ENCODE assay signal across 8 cellular contexts in the genomic region with DNA sequence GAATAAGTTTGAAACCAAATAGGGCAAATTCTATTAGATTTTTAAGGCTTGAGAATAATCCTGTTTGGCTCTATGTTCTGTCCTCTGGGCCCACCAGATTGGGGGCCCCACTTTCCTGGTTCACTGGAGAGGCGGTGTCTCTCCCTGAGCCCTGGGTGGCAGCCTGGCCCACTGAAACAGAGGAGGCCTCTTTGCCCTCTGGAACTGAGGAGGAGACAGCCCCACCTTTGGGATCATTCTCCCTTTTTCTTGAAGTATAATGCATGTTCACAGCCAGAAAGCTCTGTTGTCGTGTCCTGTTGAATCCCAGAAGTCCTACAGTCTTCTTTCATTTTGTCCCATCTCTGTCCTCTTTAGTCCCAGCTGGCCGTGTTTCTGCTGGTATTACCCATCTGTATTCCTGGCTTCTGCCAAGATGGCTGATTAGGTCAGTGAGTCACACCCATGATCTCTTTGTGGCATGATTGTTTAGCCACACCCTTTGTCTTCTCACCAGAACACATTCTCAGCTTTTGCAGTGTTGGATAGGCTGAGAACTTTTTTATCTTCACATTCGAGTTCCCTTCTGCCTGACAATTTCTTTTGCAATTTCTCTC. TPM values are rescaled to one million over a fixed set of nuclear protein-coding genes. Genes with fewer than 3 reads are reported as not detected.
DNase-seq lines count a peak whose midpoint lies in the region; ATAC-seq and TF ChIP-seq lines count a peak whose summit lies in the region.

No MANE protein-coding gene starts in this region.

- 0 out of 2 replicates have a peak overlapping the region, but pooled peaks have one; percentile 22 for H3K4me3 ChIP-seq in GM23248
- no peak overlapping the region for H3K4me3 ChIP-seq in SK-N-SH (ENCODE audit: low read depth in 2 of 2, low read length in 1 of 2)
- H3K4me3 ChIP-seq in esophagus squamous epithelium = no peak overlapping the region
- H3K4me3 ChIP-seq in gastrocnemius medialis = no peak overlapping the region

- no peaks in the 10 kb centered on the region for H3K4me1 Mint-ChIP-seq in endothelial cell (ENCODE audit: unreplicated experiment)

- H3K9me3 ChIP-seq in GM23248 (ENCODE audit: low read depth) = no peaks in the 10 kb centered on the region
- no peaks in the 10 kb centered on the region for H3K9me3 ChIP-seq in SK-N-SH
- H3K9me3 ChIP-seq in esophagus squamous epithelium = no peaks in the 10 kb centered on the region
- no peaks in the 10 kb centered on the region for H3K9me3 ChIP-seq in gastrocnemius medialis

- intact Hi-C loops in esophagus squamous epithelium (cut with DNase I) (no loop called here), gastrocnemius medialis (cut with DNase I; ENCODE audit: low total_unique reads) (loop anchor here (10.0 kb wide), 1 partner anchor 273 kb away; a partner anchor contains a TSS)

- 0% methylated on average over 3 to 4 of the region's 4 CpGs for WGBS in GM23248 (ENCODE audit: low coverage in 1 of 2, low lambda C conversion rate in 2 of 2, missing lambda C conversion rate in 2 of 2), 2 experiments
- WGBS in SK-N-SH (ENCODE audit: low lambda C conversion rate) = 24% methylated on average over 3 of the region's 4 CpGs
- 44 to 50% methylated on average over 4 of the region's 4 CpGs for WGBS in esophagus squamous epithelium, 2 donors

- in situ Hi-C loops in GM23248 (cut with MboI) = no loop called here
- in situ Hi-C loops in gastrocnemius medialis (cut with MboI; ENCODE audit: low sequenced_read_pairs in 4 of 4) = no loop called here

- no peak for TF ChIP-seq EP300 in SK-N-SH (IDR thresholded peaks at IDR 0.05; ENCODE audit: borderline replicate concordance in 1 of 2, low read depth in 1 of 2, low read length in 1 of 2)

- no peaks in the 10 kb centered on the region for H4K20me1 ChIP-seq in GM23248 (ENCODE audit: insufficient read depth)
- no peaks in the 10 kb centered on the region for H4K20me1 ChIP-seq in SK-N-SH (ENCODE audit: insufficient read depth)

- no peaks in the 10 kb centered on the region for H3K9me2 ChIP-seq in GM23248 (ENCODE audit: insufficient read depth)
- no peaks in the 10 kb centered on the region for H3K9me2 ChIP-seq in SK-N-SH

- no peak for TF ChIP-seq CTCF in SK-N-SH (IDR thresholded peaks at IDR 0.05)
- TF ChIP-seq CTCF in esophagus squamous epithelium (IDR thresholded peaks at IDR 0.05) = no peak
- TF ChIP-seq CTCF in gastrocnemius medialis (IDR thresholded peaks at IDR 0.05 in 4 of 5, conservative IDR thresholded peaks at IDR 0.05 in 1 of 5) = no peak
- no peak for TF ChIP-seq CTCF in endothelial cell (IDR thresholded peaks at IDR 0.05; ENCODE audit: unreplicated experiment)

- peak overlapping the region; percentile 97 for H3K27ac ChIP-seq in GM23248
- H3K27ac ChIP-seq in SK-N-SH (ENCODE audit: low read depth in 2 of 2, low read length in 1 of 2) = peak overlapping the region in 1 of 2 experiments; percentile 49; a peak in 2 of 4 replicates
- H3K27ac ChIP-seq in esophagus squamous epithelium = peak overlapping the region; percentile 81 to 87 (median 82)
- H3K27ac ChIP-seq in gastrocnemius medialis = peak overlapping the region in 3 of 4 donors; percentile 18 to 69 (median 43)

- peak; percentile 88 to 90 for ATAC-seq in gastrocnemius medialis

- TF ChIP-seq RAD21 in SK-N-SH (IDR thresholded peaks at IDR 0.05; ENCODE audit: low read length) = no peak

- H3K36me3 ChIP-seq in GM23248 (ENCODE audit: low read depth) = no peaks in the 10 kb centered on the region
- no peaks in the 10 kb centered on the region for H3K36me3 ChIP-seq in SK-N-SH (replicated peaks in 1 of 2; ENCODE audit: control insufficient read depth in 1 of 2, insufficient read depth in 2 of 2, low read length in 1 of 2)
- peaks cover 0 to 26% (median 9%) of the 10 kb centered on the region in 3 donors for H3K36me3 ChIP-seq in esophagus squamous epithelium
- H3K36me3 ChIP-seq in gastrocnemius medialis = no peaks in the 10 kb centered on the region

- H3F3A ChIP-seq in GM23248 (ENCODE audit: insufficient read depth) (peaks cover 28% of the 10 kb centered on the region), SK-N-SH (replicated peaks; ENCODE audit: insufficient read depth) (no peaks in the 10 kb centered on the region)

- no peak overlapping the region for H3K27ac Mint-ChIP-seq in endothelial cell (ENCODE audit: unreplicated experiment)

- peak overlapping the region; percentile 51 for H3K4me2 ChIP-seq in GM23248 (ENCODE audit: unreplicated experiment)
- H3K4me2 ChIP-seq in SK-N-SH = no peak overlapping the region

- H3K27me3 ChIP-seq in GM23248 (replicated peaks; ENCODE audit: insufficient read depth) = no peaks in the 10 kb centered on the region
- no peaks in the 10 kb centered on the region; the same call in 1 of the 2 replicates for H3K27me3 ChIP-seq in SK-N-SH (ENCODE audit: insufficient read depth)
- no peaks in the 10 kb centered on the region for H3K27me3 ChIP-seq in esophagus squamous epithelium
- no peaks in the 10 kb centered on the region for H3K27me3 ChIP-seq in gastrocnemius medialis

- no peak overlapping the region for H3K4me3 Mint-ChIP-seq in endothelial cell (ENCODE audit: unreplicated experiment)

- H3K9ac ChIP-seq in GM23248 (peak overlapping the region; percentile 75), SK-N-SH (no peak overlapping the region)

- H3K79me2 ChIP-seq in GM23248 (ENCODE audit: insufficient read depth) (no peaks in the 10 kb centered on the region), SK-N-SH (ENCODE audit: insufficient read depth) (no peaks in the 10 kb centered on the region)

- no peaks in the 10 kb centered on the region for H3K27me3 Mint-ChIP-seq in endothelial cell (ENCODE audit: unreplicated experiment)

- peaks cover 21% of the 10 kb centered on the region for H3K36me3 Mint-ChIP-seq in endothelial cell (ENCODE audit: low read depth, unreplicated experiment)

- no peak for TF ChIP-seq POLR2A in esophagus squamous epithelium (IDR thresholded peaks at IDR 0.05)
- no peak for TF ChIP-seq POLR2A in gastrocnemius medialis (IDR thresholded peaks at IDR 0.05)

- CTCF ChIA-PET in SK-N-SH (lab: Yijun Ruan, JAX) = no interaction called here

- peaks cover 23% of the 10 kb centered on the region for H3K4me1 ChIP-seq in GM23248 (ENCODE audit: insufficient read depth)
- no peaks in the 10 kb centered on the region for H3K4me1 ChIP-seq in SK-N-SH (ENCODE audit: control insufficient read depth in 1 of 2, insufficient read depth in 2 of 2, low read depth in 1 of 2, low read length in 1 of 2)
- peaks cover 0 to 16% (median 4%) of the 10 kb centered on the region in 3 donors for H3K4me1 ChIP-seq in esophagus squamous epithelium
- H3K4me1 ChIP-seq in gastrocnemius medialis = no peaks in the 10 kb centered on the region

- DNase-seq in GM23248 = peak; percentile 86
- no peak for DNase-seq in SK-N-SH
- DNase-seq in esophagus squamous epithelium (lab: John Stamatoyannopoulos, UW) = no peak
- peak; percentile 4 to 19 for DNase-seq in gastrocnemius medialis
- DNase-seq in middle frontal gyrus (ENCODE audit: extremely low spot score, low spot score) = no peak
- DNase-seq in Kasumi-1 (lab: John Stamatoyannopoulos, UW) = no peak
- no peak for DNase-seq in stimulated activated CD4-positive, alpha-beta T cell treated with anti-CD3 and anti-CD28 coated beads, Interleukin-4, amount 100 ng/mL, for 4 hours
- no peak for DNase-seq in endothelial cell (ENCODE audit: low spot score)

- H2AFZ ChIP-seq in GM23248 (peak overlapping the region; percentile 59), SK-N-SH (ENCODE audit: low read depth) (peak overlapping the region; percentile 48; the same call in 1 of the 2 replicates)

- H3K9me3 Mint-ChIP-seq in endothelial cell (ENCODE audit: unreplicated experiment) = no peaks in the 10 kb centered on the region

- POLR2A ChIA-PET in SK-N-SH (lab: Yijun Ruan, JAX) = no interaction called here

RNA-seq across cellular contexts. Expression of a gene that starts 8.1 kb away (rescaled TPM):
- total RNA-seq in GM23248 (2014; rRNA removed; shearing (Covaris generic)) = 7.9 and 8.2 TPM in 2 replicates
- polyA plus RNA-seq in GM23248 (2016; fragmentation: Nextera tagmentation; extraction: Ambion mirVana) (8.5 and 8.6 TPM in 2 replicates), SK-N-SH (2012; rRNA removed) (11.8 and 18.4 TPM in 2 replicates)
- polyA plus RNA-seq in SK-N-SH (2012; cell fraction: cytosol; rRNA removed) = 8.1 and 12.3 TPM in 2 replicates
- 17.5 and 23.2 TPM in 2 replicates for polyA plus RNA-seq in SK-N-SH (2012; cell fraction: nucleus; rRNA removed)
- total RNA-seq in esophagus squamous epithelium (10 to 100 TPM in 1 of 4 donors, 1 to 10 TPM in 3; 5.5 to 11.7 (median 8.5) TPM), gastrocnemius medialis (10 to 100 TPM; 10.3 to 14.8 (median 11.9) TPM), endothelial cell (ENCODE audit: unreplicated experiment) (12.5 TPM)

RNA-seq across cellular contexts. Expression of a gene that starts 9.8 kb away (rescaled TPM):
- 17.0 and 21.1 TPM in 2 replicates for total RNA-seq in GM23248 (2014; rRNA removed; shearing (Covaris generic))
- polyA plus RNA-seq in GM23248 (2016; fragmentation: Nextera tagmentation; extraction: Ambion mirVana) (45.0 and 48.3 TPM in 2 replicates), SK-N-SH (2012; rRNA removed) (28.9 and 30.2 TPM in 2 replicates)
- 13.0 and 21.4 TPM in 2 replicates for polyA plus RNA-seq in SK-N-SH (2012; cell fraction: cytosol; rRNA removed)
- 30.5 and 35.9 TPM in 2 replicates for polyA plus RNA-seq in SK-N-SH (2012; cell fraction: nucleus; rRNA removed)
- total RNA-seq in esophagus squamous epithelium (100 to 1,000 TPM in 1 of 4 donors, 10 to 100 TPM in 3; 60.8 to 119 (median 87.1) TPM), gastrocnemius medialis (1 to 10 TPM; 2.7 to 5.3 (median 4.3) TPM), endothelial cell (ENCODE audit: unreplicated experiment) (66.0 TPM)

RNA-seq across cellular contexts. Expression of a gene that starts 22.7 kb away (rescaled TPM):
- total RNA-seq in GM23248 (2014; rRNA removed; shearing (Covaris generic)) = 15.4 and 32.2 TPM in 2 replicates
- 20.3 and 22.9 TPM in 2 replicates for polyA plus RNA-seq in GM23248 (2016; fragmentation: Nextera tagmentation; extraction: Ambion mirVana)
- 10.6 and 11.0 TPM in 2 replicates for polyA plus RNA-seq in SK-N-SH (2012; rRNA removed)
- polyA plus RNA-seq in SK-N-SH (2012; cell fraction: cytosol; rRNA removed) = 4.7 and 7.9 TPM in 2 replicates
- 15.1 and 17.2 TPM in 2 replicates for polyA plus RNA-seq in SK-N-SH (2012; cell fraction: nucleus; rRNA removed)
- 10 to 100 TPM; 11.2 to 25.8 (median 17.6) TPM for total RNA-seq in esophagus squamous epithelium
- total RNA-seq in gastrocnemius medialis = 10 to 100 TPM; 11.4 to 18.7 (median 12.3) TPM
- total RNA-seq in endothelial cell (ENCODE audit: unreplicated experiment) = 9.4 TPM

RNA-seq across cellular contexts. Expression of a gene that starts 42.8 kb away (rescaled TPM):
- total RNA-seq in GM23248 (2014; rRNA removed; shearing (Covaris generic)) = 188 and 210 TPM in 2 replicates
- polyA plus RNA-seq in GM23248 (2016; fragmentation: Nextera tagmentation; extraction: Ambion mirVana) = 143 and 150 TPM in 2 replicates
- polyA plus RNA-seq in SK-N-SH (2012; rRNA removed) = 183 and 222 TPM in 2 replicates
- 199 and 242 TPM in 2 replicates for polyA plus RNA-seq in SK-N-SH (2012; cell fraction: cytosol; rRNA removed)
- 192 and 277 TPM in 2 replicates for polyA plus RNA-seq in SK-N-SH (2012; cell fraction: nucleus; rRNA removed)
- total RNA-seq in esophagus squamous epithelium = 100 to 1,000 TPM; 110 to 220 (median 214) TPM
- total RNA-seq in gastrocnemius medialis = 10 to 100 TPM; 49.2 to 92.1 (median 59.9) TPM
- 252 TPM for total RNA-seq in endothelial cell (ENCODE audit: unreplicated experiment)

RNA-seq across cellular contexts. Expression of a gene that starts 55.5 kb away (rescaled TPM):
- 95.2 and 152 TPM in 2 replicates for total RNA-seq in GM23248 (2014; rRNA removed; shearing (Covaris generic))
- polyA plus RNA-seq in GM23248 (2016; fragmentation: Nextera tagmentation; extraction: Ambion mirVana) (64.9 and 70.6 TPM in 2 replicates), SK-N-SH (2012; rRNA removed) (31.5 and 34.1 TPM in 2 replicates)
- polyA plus RNA-seq in SK-N-SH (2012; cell fraction: cytosol; rRNA removed) = 18.6 and 27.1 TPM in 2 replicates
- 59.8 and 65.3 TPM in 2 replicates for polyA plus RNA-seq in SK-N-SH (2012; cell fraction: nucleus; rRNA removed)
- total RNA-seq in esophagus squamous epithelium (10 to 100 TPM; 33.4 to 61.8 (median 45.8) TPM), gastrocnemius medialis (10 to 100 TPM; 31.4 to 47.7 (median 38.2) TPM), endothelial cell (ENCODE audit: unreplicated experiment) (38.4 TPM)

Comparison
In these comparisons a context has a peak if more than half of its experiments do, and no peak if none do; other contexts are left out.
1. DNase-seq: peak in GM23248 (single experiment) and gastrocnemius medialis (2 of 2); none in SK-N-SH (single experiment), esophagus squamous epithelium (single experiment), middle frontal gyrus (single experiment), Kasumi-1 (0 of 2), stimulated activated CD4-positive, alpha-beta T cell treated with anti-CD3 and anti-CD28 coated beads, Interleukin-4, amount 100 ng/mL, for 4 hours (0 of 2) and endothelial cell (single experiment).